24 cellular contexts compared by ENCODE assay signal in genomic region chr10:4623200-4623599, GRCh38.
DNase-seq lines count a peak whose midpoint lies in the region; ATAC-seq and TF ChIP-seq lines count a peak whose summit lies in the region.
"Had no signal": no experiment of that assay in that cellular context is flagged by ENCODE, and none has a peak within 500 bp of the region (broad histone marks: within the 10 kb centered on the region; RNA-seq: fewer than 3 reads in every experiment).

No MANE protein-coding gene starts in this region.

- no peak overlapping the region for H4K12ac ChIP-seq in trophoblast cell (ENCODE audit: low read depth, low read length)

- H4K8ac ChIP-seq in trophoblast cell (ENCODE audit: low read depth, low read length), result no peak overlapping the region

- no peak overlapping the region for H4K91ac ChIP-seq in trophoblast cell (ENCODE audit: low read depth, low read length)

- no peak overlapping the region for H2AK5ac ChIP-seq in trophoblast cell (ENCODE audit: low read length)

- H2BK12ac ChIP-seq in trophoblast cell (ENCODE audit: low read length), result no peak overlapping the region

- no peak overlapping the region for H2BK5ac ChIP-seq in trophoblast cell (ENCODE audit: low read depth, low read length, poor library complexity)

- CTCF ChIA-PET in RWPE1 (lab: Yijun Ruan, JAX), result no interaction called here

- H2AFZ ChIP-seq in trophoblast cell (ENCODE audit: insufficient read depth, low read length, poor library complexity), result no peak overlapping the region
- H2AFZ ChIP-seq: GM23338 had no signal

- peaks cover 1% of the 10 kb centered on the region for H3K9me3 ChIP-seq in trophoblast cell (ENCODE audit: insufficient read depth, low read depth, low read length)
- H3K9me3 ChIP-seq: prostate gland, transverse colon had no signal

- H3K9ac ChIP-seq in trophoblast cell (ENCODE audit: low read length), result no peak overlapping the region

- no peaks in the 10 kb centered on the region for H3K79me1 ChIP-seq in trophoblast cell (ENCODE audit: low read length)

- no peak overlapping the region for H3K23ac ChIP-seq in trophoblast cell (ENCODE audit: low read length)

- H3K4me2 ChIP-seq in trophoblast cell (ENCODE audit: low read length), result no peak overlapping the region
- H3K4me2 ChIP-seq: GM23338 had no signal

- H3K27me3 ChIP-seq in trophoblast cell (ENCODE audit: insufficient read depth, low read length), result no peaks in the 10 kb centered on the region
- H3K27me3 ChIP-seq: foreskin keratinocyte, transverse colon had no signal

- ATAC-seq in GM18868 (IDR thresholded peaks at IDR 0.05; ENCODE audit: unreplicated experiment), result peak; percentile 90
- peak; percentile 56 for ATAC-seq in HG02981 (IDR thresholded peaks at IDR 0.05; ENCODE audit: unreplicated experiment)
- ATAC-seq in GM18502 (IDR thresholded peaks at IDR 0.05; ENCODE audit: poor library complexity, unreplicated experiment), result no peak
- ATAC-seq: esophagus mucosa, foreskin keratinocyte, GM23338, left cardiac atrium, SK-N-SH treated with all-trans-retinoic acid at 6 μM for 48 hours had no signal

- H3K18ac ChIP-seq in trophoblast cell (ENCODE audit: low read length), result no peak overlapping the region

- H3K4me1 ChIP-seq in trophoblast cell (ENCODE audit: control insufficient read depth in 1 of 2, insufficient read depth in 2 of 2, low read length in 2 of 2), result no peaks in the 10 kb centered on the region
- H3K4me1 ChIP-seq: foreskin keratinocyte, prostate gland, transverse colon had no signal

- no peaks in the 10 kb centered on the region for H3K36me3 ChIP-seq in trophoblast cell (ENCODE audit: control insufficient read depth in 1 of 2, insufficient read depth in 2 of 2, low read length in 2 of 2)
- H3K36me3 ChIP-seq: prostate gland, transverse colon had no signal

- no peak overlapping the region for H2BK120ac ChIP-seq in trophoblast cell (ENCODE audit: insufficient read depth, low read length, poor library complexity)

- DNase-seq in NOMO-1 treated with DMSO at 0.1 percent for 48 hours (lab: John Stamatoyannopoulos, UW; ENCODE audit: unreplicated experiment), result peak; percentile 65
- peak; percentile 7 for DNase-seq in pons (ENCODE audit: low spot score)
- no peak for DNase-seq in RWPE1 (ENCODE audit: low spot score)
- DNase-seq in trophoblast cell, result no peak
- no peak for DNase-seq in activated CD8-positive, alpha-beta memory T cell treated with anti-CD3 and anti-CD28 coated beads, Interleukin-2, amount 50 U/mL, for 48 hours
- DNase-seq: activated CD4-positive, alpha-beta T cell treated with anti-CD3 and anti-CD28 coated beads for 48 hours; activated naive CD4-positive, alpha-beta T cell treated with anti-CD3 and anti-CD28 coated beads for 36 hours; amygdala; effector memory CD4-positive, alpha-beta T cell; left cardiac atrium; NCI-H1436; NCI-H2107; NCI-H510A; NK-92 treated with Interleukin-12 subunit alpha and Interleukin-12 subunit beta, amount 100 ng/mL, for 24 hours; transverse colon had no signal

- H3K27ac ChIP-seq in RWPE1 (no peak overlapping the region), trophoblast cell (ENCODE audit: low read depth, low read length) (no peak overlapping the region)
- H3K27ac ChIP-seq: C4-2B, foreskin keratinocyte, prostate gland, transverse colon had no signal

- no CpG with 5 or more reads among the region's 7 CpGs for WGBS in trophoblast cell (ENCODE audit: extremely low coverage, insufficient coverage, insufficient read length)

- H3K14ac ChIP-seq in trophoblast cell (ENCODE audit: low read length), result no peak overlapping the region

- H3K79me2 ChIP-seq in trophoblast cell (ENCODE audit: control insufficient read depth, insufficient read depth, low read length, poor library complexity), result no peaks in the 10 kb centered on the region

- TF ChIP-seq CTCF in RWPE1 (conservative IDR thresholded peaks at IDR 0.05; ENCODE audit: low read depth), result no peak

- no peak overlapping the region for H3K4me3 ChIP-seq in trophoblast cell (ENCODE audit: low read depth, low read length)
- H3K4me3 ChIP-seq: GM23338, prostate gland, transverse colon had no signal

- no peak overlapping the region for H3K4ac ChIP-seq in trophoblast cell (ENCODE audit: low read depth, low read length)

- POLR2A ChIA-PET in RWPE1 (lab: Yijun Ruan, JAX; ENCODE audit: low non-redundant PET), result no interaction called here

Comparison
In these comparisons a context has a peak if more than half of its experiments do, and no peak if none do; other contexts are left out.
1. DNase-seq: peak in NOMO-1 treated with DMSO at 0.1 percent for 48 hours (single experiment) and pons (single experiment); none in RWPE1 (single experiment), trophoblast cell (0 of 2) and activated CD8-positive, alpha-beta memory T cell treated with anti-CD3 and anti-CD28 coated beads, Interleukin-2, amount 50 U/mL, for 48 hours (single experiment).